ENCODE assay signal across 33 cellular contexts in genomic region chr6:100986921-100987320, GRCh38.
"Had no signal": no experiment of that assay in that cellular context is flagged by ENCODE, and none has a peak within 500 bp of the region (broad histone marks: within the 10 kb centered on the region; RNA-seq: fewer than 3 reads in every experiment).

No MANE protein-coding gene starts in this region.

- H3K9me3 ChIP-seq: adrenal gland, body of pancreas, breast epithelium had no signal

- DNase-seq: activated B cell treated with CpG ODN at 0.5 μM for 24 hours; activated CD4-positive, alpha-beta memory T cell treated with anti-CD3 and anti-CD28 coated beads for 36 hours; activated CD4-positive, alpha-beta T cell treated with anti-CD3 and anti-CD28 coated beads for 4 hours; activated CD4-positive, alpha-beta T cell treated with anti-CD3 and anti-CD28 coated beads, Interleukin-2, amount 10 ng/mL, durations not matched to agents 24 days and 14 days; activated CD4-positive, alpha-beta T cell treated with anti-CD3 and anti-CD28 coated beads, Interleukin-2, amount 50 U/mL, for 1 hour; activated CD4-positive, alpha-beta T cell treated with anti-CD3 and anti-CD28 coated beads, Interleukin-2, amount 50 U/mL, for 4 hours; activated CD4-positive, CD25-positive, alpha-beta regulatory T cell treated with anti-CD3 and anti-CD28 coated beads, Interleukin-2, amount 50 U/mL, for 72 hours; activated CD8-positive, alpha-beta memory T cell treated with anti-CD3 and anti-CD28 coated beads, Interleukin-2, amount 50 U/mL, for 4 hours; activated CD8-positive, alpha-beta T cell treated with anti-CD3 and anti-CD28 coated beads for 36 hours; activated effector memory CD4-positive, alpha-beta T cell treated with Interleukin-2 at 50 U/mL for 16 hours; activated gamma-delta T cell; activated naive CD4-positive, alpha-beta T cell treated with anti-CD3 and anti-CD28 coated beads, Interleukin-2, amount 10 ng/mL, durations not matched to agents 7 days and 5 days; activated naive CD4-positive, alpha-beta T cell treated with Interleukin-2 at 50 U/mL for 16 hours; activated naive CD8-positive, alpha-beta T cell treated with anti-CD3 and anti-CD28 coated beads, Interleukin-2, amount 10 ng/mL, durations not matched to agents 7 days and 5 days; activated T-cell treated with anti-CD3 and anti-CD28 coated beads for 4 hours; activated T-cell treated with anti-CD3 and anti-CD28 coated beads, Interleukin-2, amount 50 U/mL, for 1 hour; activated T-cell treated with anti-CD3 and anti-CD28 coated beads, Interleukin-2, amount 50 U/mL, for 4 hours; adrenal gland; amniotic stem cell; aorta; body of pancreas; brain microvascular endothelial cell; central memory CD4-positive, alpha-beta T cell; T-helper 1 cell; T-helper 2 cell; T-helper 9 cell had no signal

- H3K36me3 Mint-ChIP-seq: activated CD4-positive, alpha-beta memory T cell treated with anti-CD3 and anti-CD28 coated beads for 36 hours; activated naive CD4-positive, alpha-beta T cell treated with anti-CD3 and anti-CD28 coated beads, Interleukin-2, amount 10 ng/mL, durations not matched to agents 7 days and 5 days; activated naive CD4-positive, alpha-beta T cell treated with anti-CD3 and anti-CD28 coated beads, Interleukin-2, amount 50 U/mL, for 24 hours; activated naive CD8-positive, alpha-beta T cell; activated naive CD8-positive, alpha-beta T cell treated with anti-CD3 and anti-CD28 coated beads, Interleukin-2, amount 10 ng/mL, durations not matched to agents 7 days and 5 days had no signal

- H3K27me3 Mint-ChIP-seq: activated B cell treated with CpG ODN at 0.5 μM for 24 hours; activated CD4-positive, alpha-beta memory T cell treated with anti-CD3 and anti-CD28 coated beads for 36 hours; activated CD4-positive, alpha-beta T cell treated with anti-CD3 and anti-CD28 coated beads, Interleukin-2, amount 10 ng/mL, durations not matched to agents 24 days and 14 days; activated naive CD4-positive, alpha-beta T cell treated with anti-CD3 and anti-CD28 coated beads, Interleukin-2, amount 10 ng/mL, durations not matched to agents 7 days and 5 days; activated naive CD4-positive, alpha-beta T cell treated with anti-CD3 and anti-CD28 coated beads, Interleukin-2, amount 50 U/mL, for 24 hours had no signal

- H3K4me1 Mint-ChIP-seq: activated B cell treated with CpG ODN at 0.5 μM for 24 hours; activated CD4-positive, alpha-beta T cell treated with anti-CD3 and anti-CD28 coated beads, Interleukin-2, amount 10 ng/mL, durations not matched to agents 24 days and 14 days; activated naive CD4-positive, alpha-beta T cell treated with anti-CD3 and anti-CD28 coated beads, Interleukin-2, amount 10 ng/mL, durations not matched to agents 7 days and 5 days; activated naive CD4-positive, alpha-beta T cell treated with anti-CD3 and anti-CD28 coated beads, Interleukin-2, amount 50 U/mL, for 24 hours; activated naive CD8-positive, alpha-beta T cell treated with anti-CD3 and anti-CD28 coated beads, Interleukin-2, amount 10 ng/mL, durations not matched to agents 7 days and 5 days had no signal

- ATAC-seq: activated CD8-positive, alpha-beta T cell treated with anti-CD3 and anti-CD28 coated beads for 36 hours; activated T-cell treated with anti-CD3 and anti-CD28 coated beads, Interleukin-2, amount 50 U/mL, for 4 hours; body of pancreas had no signal

- H3K27ac ChIP-seq: adrenal gland, body of pancreas, brain microvascular endothelial cell, breast epithelium, VCaP had no signal

- H3K27me3 ChIP-seq: adrenal gland, body of pancreas, brain microvascular endothelial cell, breast epithelium had no signal

- H3K27ac Mint-ChIP-seq: activated B cell treated with CpG ODN at 0.5 μM for 24 hours; activated CD4-positive, alpha-beta memory T cell treated with anti-CD3 and anti-CD28 coated beads for 36 hours; activated CD4-positive, alpha-beta T cell treated with anti-CD3 and anti-CD28 coated beads, Interleukin-2, amount 10 ng/mL, durations not matched to agents 24 days and 14 days; activated CD8-positive, alpha-beta T cell treated with anti-CD3 and anti-CD28 coated beads for 36 hours; activated naive CD4-positive, alpha-beta T cell treated with anti-CD3 and anti-CD28 coated beads, Interleukin-2, amount 10 ng/mL, durations not matched to agents 7 days and 5 days; activated naive CD4-positive, alpha-beta T cell treated with anti-CD3 and anti-CD28 coated beads, Interleukin-2, amount 50 U/mL, for 24 hours; activated naive CD8-positive, alpha-beta T cell; activated naive CD8-positive, alpha-beta T cell treated with anti-CD3 and anti-CD28 coated beads, Interleukin-2, amount 10 ng/mL, durations not matched to agents 7 days and 5 days; activated T-helper 2 cell treated with anti-CD3 and anti-CD28 coated beads, Interferon-gamma antibody, Interleukin-2, Interleukin-4, amounts not matched to agents 10 μg/mL and 5 μg/mL and 100 μg/mL, durations not matched to agents 14 hours and 24 hours and 36 hours; T-helper 1 cell treated with Interleukin-12 subunit alpha and Interleukin-12 subunit beta and Interleukin-4 antibody, amounts not matched to agents 30 μg/mL and 1 μg/mL, for 36 hours; T-helper 2 cell treated with Interferon-gamma antibody and Interleukin-4, amounts not matched to agents 5 μg/mL and 100 μg/mL, for 36 hours had no signal

- H3K4me1 ChIP-seq: adrenal gland, body of pancreas, breast epithelium had no signal

- H3K9me3 Mint-ChIP-seq: activated CD4-positive, alpha-beta memory T cell treated with anti-CD3 and anti-CD28 coated beads for 36 hours; activated CD4-positive, alpha-beta T cell treated with anti-CD3 and anti-CD28 coated beads, Interleukin-2, amount 10 ng/mL, durations not matched to agents 24 days and 14 days; activated naive CD4-positive, alpha-beta T cell treated with anti-CD3 and anti-CD28 coated beads, Interleukin-2, amount 10 ng/mL, durations not matched to agents 7 days and 5 days; activated naive CD4-positive, alpha-beta T cell treated with anti-CD3 and anti-CD28 coated beads, Interleukin-2, amount 50 U/mL, for 24 hours; activated naive CD8-positive, alpha-beta T cell treated with anti-CD3 and anti-CD28 coated beads, Interleukin-2, amount 10 ng/mL, durations not matched to agents 7 days and 5 days; activated T-cell treated with anti-CD3 and anti-CD28 coated beads, Interleukin-2, amount 50 U/mL, for 4 hours; T-helper 1 cell treated with Interleukin-12 subunit alpha and Interleukin-12 subunit beta and Interleukin-4 antibody, amounts not matched to agents 30 μg/mL and 1 μg/mL, for 36 hours; T-helper 2 cell treated with Interferon-gamma antibody and Interleukin-4, amounts not matched to agents 5 μg/mL and 100 μg/mL, for 36 hours had no signal

- H3K4me3 ChIP-seq: adrenal gland, body of pancreas, breast epithelium had no signal

- H3K36me3 ChIP-seq: adrenal gland, brain microvascular endothelial cell, breast epithelium had no signal

- H3K4me3 Mint-ChIP-seq: activated B cell treated with CpG ODN at 0.5 μM for 24 hours; activated CD4-positive, alpha-beta memory T cell treated with anti-CD3 and anti-CD28 coated beads for 36 hours; activated CD4-positive, alpha-beta T cell treated with anti-CD3 and anti-CD28 coated beads, Interleukin-2, amount 10 ng/mL, durations not matched to agents 24 days and 14 days; activated CD8-positive, alpha-beta T cell treated with anti-CD3 and anti-CD28 coated beads for 36 hours; activated naive CD4-positive, alpha-beta T cell treated with anti-CD3 and anti-CD28 coated beads, Interleukin-2, amount 10 ng/mL, durations not matched to agents 7 days and 5 days; activated naive CD4-positive, alpha-beta T cell treated with anti-CD3 and anti-CD28 coated beads, Interleukin-2, amount 50 U/mL, for 24 hours; activated naive CD8-positive, alpha-beta T cell; activated naive CD8-positive, alpha-beta T cell treated with anti-CD3 and anti-CD28 coated beads, Interleukin-2, amount 10 ng/mL, durations not matched to agents 7 days and 5 days; activated T-cell treated with anti-CD3 and anti-CD28 coated beads, Interleukin-2, amount 50 U/mL, for 4 hours; T-helper 1 cell treated with Interleukin-12 subunit alpha and Interleukin-12 subunit beta and Interleukin-4 antibody, amounts not matched to agents 30 μg/mL and 1 μg/mL, for 36 hours; T-helper 2 cell treated with Interferon-gamma antibody and Interleukin-4, amounts not matched to agents 5 μg/mL and 100 μg/mL, for 36 hours had no signal
